10 cellular contexts compared by ENCODE assay signal in genomic region chr16:82641336-82641984, GRCh38. TPM values are rescaled to one million over a fixed set of nuclear protein-coding genes. Genes with fewer than 3 reads are reported as not detected.
DNase-seq lines count a peak whose midpoint lies in the region; ATAC-seq, FAIRE-seq and TF ChIP-seq lines count a peak whose summit lies in the region.
"Had no signal": no experiment of that assay in that cellular context is flagged by ENCODE, and none has a peak within 500 bp of the region (broad histone marks: within the 10 kb centered on the region; RNA-seq: fewer than 3 reads in every experiment).

No MANE protein-coding gene starts in this region.

- H3K9me2 ChIP-seq in neural cell (ENCODE audit: insufficient read depth, low read length), result no peaks in the 10 kb centered on the region

- no peak for TF ChIP-seq POLR2A in GM12878 (IDR thresholded peaks at IDR 0.05; ENCODE audit: low read depth, low read length)

- H3K79me2 ChIP-seq in GM12878 (ENCODE audit: control insufficient read depth, insufficient read depth, low read length) (no peaks in the 10 kb centered on the region), neural cell (replicated peaks; ENCODE audit: insufficient read depth, low read length) (no peaks in the 10 kb centered on the region)

- H3K4me3 ChIP-seq in GM12878 (no peak overlapping the region), neural cell (ENCODE audit: low read length) (no peak overlapping the region), left lung (no peak overlapping the region)
- H3K4me3 ChIP-seq: BLaER1 treated with 17β-estradiol and CSF1 and Interleukin-3, amounts not matched to agents 10 nM and 100 nM had no signal

- H4K20me1 ChIP-seq in GM12878 (ENCODE audit: control insufficient read depth, insufficient read depth) (no peaks in the 10 kb centered on the region), neural cell (ENCODE audit: insufficient read depth) (no peaks in the 10 kb centered on the region)
- H4K20me1 ChIP-seq: BLaER1 treated with 17β-estradiol and CSF1 and Interleukin-3, amounts not matched to agents 10 nM and 100 nM had no signal

- in situ Hi-C loops in GM12878 (cut with MboI), result no loop called here

- no peaks in the 10 kb centered on the region for H3F3A ChIP-seq in neural cell (ENCODE audit: insufficient read depth, low read length, poor library complexity, severe bottlenecking)

- CTCF ChIA-PET in activated CD4-positive, alpha-beta T cell treated with anti-CD3 and anti-CD28 coated beads, Interleukin-2, amount 10 ng/mL, durations not matched to agents 7 days and 5 days (lab: Charles Lee), result interaction anchor here (2.6 kb wide), 1 partner anchor 14 kb away, joined by 7 read pairs; no protein-coding TSS in a partner anchor
- CTCF ChIA-PET in GM12878 (lab: Yijun Ruan, JAX), result interaction anchor here (0.7 to 10.1 kb wide), 14 partner anchors 8 to 572 kb away, joined by 3 to 131 read pairs (median 4); no protein-coding TSS in a partner anchor

- TF ChIP-seq RAD21 in GM12878 (IDR thresholded peaks at IDR 0.05; ENCODE audit: insufficient read depth, low read depth, low read length), result peak; percentile 87
- peak; percentile 57 for TF ChIP-seq RAD21 in neural cell (conservative IDR thresholded peaks at IDR 0.05)

- no peak for TF ChIP-seq EP300 in GM12878 (IDR thresholded peaks at IDR 0.05; ENCODE audit: borderline replicate concordance in 1 of 2, control insufficient read depth in 1 of 2, low read depth in 2 of 2, low read length in 2 of 2)
- TF ChIP-seq EP300 in neural cell (conservative IDR thresholded peaks at IDR 0.05; ENCODE audit: poor library complexity, severe bottlenecking), result no peak

- no peak overlapping the region for H3K4me3 Mint-ChIP-seq in activated CD4-positive, alpha-beta T cell treated with anti-CD3 and anti-CD28 coated beads, Interleukin-2, amount 10 ng/mL, durations not matched to agents 7 days and 5 days

- BruUV-seq in GM12878 (replicated peaks; lab: Mats Ljungman, UMichigan), result no TSS peak

- intact Hi-C loops in GM12878 (cut with micrococcal nuclease; ENCODE audit: unreplicated experiment), result loop anchor here (2.0 kb wide), 2 partner anchors 13 to 379 kb away; no protein-coding TSS in a partner anchor
- intact Hi-C loops in left lung (cut with DNase I), result no loop called here

- H3K27ac ChIP-seq in GM12878 (ENCODE audit: control insufficient read depth, insufficient read depth), result no peak overlapping the region
- no peak overlapping the region for H3K27ac ChIP-seq in neural cell (ENCODE audit: low read length)
- H3K27ac ChIP-seq in left lung, result no peak overlapping the region
- H3K27ac ChIP-seq: BLaER1 treated with 17β-estradiol and CSF1 and Interleukin-3, amounts not matched to agents 10 nM and 100 nM had no signal

- FAIRE-seq in GM12878 (lab: Jason Lieb, UNC), result no peak
- FAIRE-seq: colon had no signal

- H3K4me2 ChIP-seq in GM12878 (ENCODE audit: control insufficient read depth, insufficient read depth) (no peak overlapping the region), neural cell (ENCODE audit: low read length) (no peak overlapping the region)
- H3K4me2 ChIP-seq: BLaER1 treated with 17β-estradiol and CSF1 and Interleukin-3, amounts not matched to agents 10 nM and 100 nM had no signal

- H3K27me3 ChIP-seq in GM12878 (replicated peaks in 1 of 2; ENCODE audit: control insufficient read depth in 2 of 2, insufficient read depth in 2 of 2, low read length in 1 of 2), result no peaks in the 10 kb centered on the region
- no peaks in the 10 kb centered on the region for H3K27me3 ChIP-seq in neural cell (ENCODE audit: insufficient read depth, low read depth, low read length)
- H3K27me3 ChIP-seq in left lung, result no peaks in the 10 kb centered on the region
- H3K27me3 ChIP-seq: BLaER1 treated with 17β-estradiol and CSF1 and Interleukin-3, amounts not matched to agents 10 nM and 100 nM had no signal

- peak; percentile 33 to 65 (median 44); a peak in 5 of 6 replicates for TF ChIP-seq CTCF in GM12878 (IDR thresholded peaks at IDR 0.05 in 2 of 3, conservative IDR thresholded peaks at IDR 0.05 in 1 of 3; ENCODE audit: control insufficient read depth in 2 of 3, extremely low read depth in 1 of 3, insufficient read depth in 1 of 3, low read depth in 3 of 3, low read length in 3 of 3)
- TF ChIP-seq CTCF in neural cell (IDR thresholded peaks at IDR 0.05; ENCODE audit: poor library complexity, severe bottlenecking), result peak; percentile 55
- peak in 1 of 2 donors; percentile 10 for TF ChIP-seq CTCF in left lung (IDR thresholded peaks at IDR 0.05)

- peaks cover 3% of the 10 kb centered on the region for H3K36me3 Mint-ChIP-seq in activated CD4-positive, alpha-beta T cell treated with anti-CD3 and anti-CD28 coated beads, Interleukin-2, amount 10 ng/mL, durations not matched to agents 7 days and 5 days (ENCODE audit: low read depth)

- ATAC-seq in HG03060 (IDR thresholded peaks at IDR 0.05; ENCODE audit: low read depth, unreplicated experiment) (peak; percentile 76), GM12878 (peak; percentile 54), GM21529 (IDR thresholded peaks at IDR 0.05; ENCODE audit: unreplicated experiment) (no peak), left lung (no peak), GM21528 (IDR thresholded peaks at IDR 0.05; ENCODE audit: low FRiP score, unreplicated experiment) (no peak)

- H3K36me3 ChIP-seq in GM12878 (ENCODE audit: control insufficient read depth in 2 of 2, insufficient read depth in 2 of 2, low read length in 1 of 2) (no peaks in the 10 kb centered on the region), neural cell (ENCODE audit: insufficient read depth, low read length) (no peaks in the 10 kb centered on the region), left lung (no peaks in the 10 kb centered on the region)
- H3K36me3 ChIP-seq: BLaER1 treated with 17β-estradiol and CSF1 and Interleukin-3, amounts not matched to agents 10 nM and 100 nM had no signal

- H3K27me3 Mint-ChIP-seq in activated CD4-positive, alpha-beta T cell treated with anti-CD3 and anti-CD28 coated beads, Interleukin-2, amount 10 ng/mL, durations not matched to agents 7 days and 5 days, result no peaks in the 10 kb centered on the region

- SMC1A ChIA-PET in GM12878 (lab: Charles Lee; ENCODE audit: uncharacterized antibody, unreplicated experiment), result interaction anchor here (0.6 to 7.8 kb wide), 10 partner anchors 13 to 94 kb away, joined by 3 to 63 read pairs (median 4); no protein-coding TSS in a partner anchor

- H2AFZ ChIP-seq in GM12878 (ENCODE audit: control insufficient read depth, low read depth, low read length), result no peak overlapping the region
- H2AFZ ChIP-seq in neural cell (ENCODE audit: low read depth, low read length), result no peak overlapping the region

- peaks cover 41% of the 10 kb centered on the region for H3K4me1 Mint-ChIP-seq in activated CD4-positive, alpha-beta T cell treated with anti-CD3 and anti-CD28 coated beads, Interleukin-2, amount 10 ng/mL, durations not matched to agents 7 days and 5 days

- peak overlapping the region; percentile 20 for H3K27ac Mint-ChIP-seq in activated CD4-positive, alpha-beta T cell treated with anti-CD3 and anti-CD28 coated beads, Interleukin-2, amount 10 ng/mL, durations not matched to agents 7 days and 5 days

- H3K9ac ChIP-seq in GM12878 (ENCODE audit: control insufficient read depth, insufficient read depth, low read length) (no peak overlapping the region), neural cell (ENCODE audit: low read length) (no peak overlapping the region)
- H3K9ac ChIP-seq: BLaER1 treated with 17β-estradiol and CSF1 and Interleukin-3, amounts not matched to agents 10 nM and 100 nM had no signal

- 0 out of 2 replicates have a peak, but pooled peaks cover 2% of the 10 kb centered on the region for H3K4me1 ChIP-seq in GM12878 (ENCODE audit: control insufficient read depth, insufficient read depth, low read length)
- H3K4me1 ChIP-seq in left lung, result no peaks in the 10 kb centered on the region

- POLR2A ChIA-PET in activated CD4-positive, alpha-beta T cell treated with anti-CD3 and anti-CD28 coated beads, Interleukin-2, amount 10 ng/mL, durations not matched to agents 7 days and 5 days (lab: Charles Lee), result no interaction called here
- POLR2A ChIA-PET in GM12878 (lab: Charles Lee), result interaction anchor here (0.6 kb wide), 1 partner anchor 1473 kb away, joined by 3 read pairs; no protein-coding TSS in a partner anchor

- RAD21 ChIA-PET in GM12878 (lab: Charles Lee; ENCODE audit: unreplicated experiment), result interaction anchor here (1.6 to 2.0 kb wide), 2 partner anchors 10 to 14 kb away, joined by 5 to 7 read pairs; no protein-coding TSS in a partner anchor

- H3K9me3 Mint-ChIP-seq in activated CD4-positive, alpha-beta T cell treated with anti-CD3 and anti-CD28 coated beads, Interleukin-2, amount 10 ng/mL, durations not matched to agents 7 days and 5 days, result no peaks in the 10 kb centered on the region

- WGBS in GM12878 (ENCODE audit: insufficient coverage, insufficient replicate concordance, low lambda C conversion rate, missing lambda C conversion rate), result 67% methylated on average over 6 of the region's 6 CpGs

- peak; percentile 40 for DNase-seq in activated CD4-positive, alpha-beta T cell treated with anti-CD3 and anti-CD28 coated beads, Interleukin-2, amount 10 ng/mL, durations not matched to agents 7 days and 5 days
- DNase-seq in activated CD4-positive, alpha-beta T cell treated with anti-CD3 and anti-CD28 coated beads, Interleukin-2, amount 50 U/mL, for 48 hours, result no peak
- no peak for DNase-seq in GM12878 (ENCODE audit: low read depth, low spot score)
- DNase-seq in left lung, result no peak

- no peaks in the 10 kb centered on the region for H3K9me3 ChIP-seq in GM12878 (replicated peaks; ENCODE audit: control insufficient read depth, insufficient read depth, low read length)
- no peaks in the 10 kb centered on the region for H3K9me3 ChIP-seq in neural cell (ENCODE audit: low read length)
- H3K9me3 ChIP-seq in left lung, result no peaks in the 10 kb centered on the region
- H3K9me3 ChIP-seq: BLaER1 treated with 17β-estradiol and CSF1 and Interleukin-3, amounts not matched to agents 10 nM and 100 nM had no signal

RNA-seq across cellular contexts. Expression of gene CDH13, which starts 14.7 kb away (rescaled TPM):
- not detected for total RNA-seq in activated CD4-positive, alpha-beta T cell treated with anti-CD3 and anti-CD28 coated beads, Interleukin-2, amount 10 ng/mL, durations not matched to agents 7 days and 5 days
- total RNA-seq in GM12878 (2013; cell fraction: nucleolus; rRNA removed), result not detected in 2 replicates
- total RNA-seq in GM12878 (2014; rRNA removed) (not detected in 2 replicates), GM12878 (2014; rRNA removed; fragmentation: Illumina TruSeq; extraction: Trizol) (not detected in 2 replicates), GM12878 (2021) (not detected in 2 replicates), left lung (10 to 100 TPM in 1 of 2 donors, 1 to 10 TPM in 1; 8.7 to 20.3 TPM)
- not detected for polyA plus RNA-seq in GM12878 (2011; ENCODE audit: low read depth)
- polyA plus RNA-seq in GM12878 (2011; rRNA removed) (0.04 and 0.05 TPM in 2 replicates), GM12878 (2014; fragmentation: Illumina TruSeq; extraction: Trizol) (under 0.01 and 0.02 TPM in 2 replicates), GM12878 (2014; fragmentation: Nextera tagmentation; extraction: Ambion mirVana) (not detected), GM12878 (2014; rRNA removed) (0.28 TPM in 1 of 2 replicates, not detected in the other), GM12878 (2016; fragmentation: Nextera tagmentation; extraction: Ambion mirVana) (not detected), neural cell (2.3 and 3.2 TPM in 2 replicates)
- polyA plus RNA-seq in GM12878 (2011; cell fraction: cytosol; rRNA removed), result 0.03 and 0.05 TPM in 2 replicates
- 0.03 and 0.04 TPM in 2 replicates for polyA plus RNA-seq in GM12878 (2011; cell fraction: nucleus; rRNA removed)
- 0.26 and 0.28 TPM in 2 replicates for polyA plus RNA-seq in GM12878 (2012)
- 0.98 TPM in 1 of 2 replicates, not detected in the other for polyA minus RNA-seq in GM12878 (2011; rRNA and poly(A)+ RNA removed)
- polyA minus RNA-seq in GM12878 (2011; cell fraction: cytosol; rRNA and poly(A)+ RNA removed), result not detected in 2 replicates
- polyA minus RNA-seq in GM12878 (2011; cell fraction: nucleus; rRNA and poly(A)+ RNA removed), result 0.10 TPM in 1 of 2 replicates, not detected in the other
- 2.1 and 2.2 TPM in 2 replicates for polyA minus RNA-seq in neural cell

Comparison
In these comparisons a context has a peak if more than half of its experiments do, and no peak if none do; other contexts are left out.
1. ATAC-seq: peak in HG03060 (single experiment) and GM12878 (single experiment); none in GM21529 (single experiment), left lung (single experiment) and GM21528 (single experiment).
2. RNA of gene CDH13, which starts 14.7 kb away (total RNA-seq): 8.7 to 20.3 TPM in left lung; not detected in activated CD4-positive, alpha-beta T cell treated with anti-CD3 and anti-CD28 coated beads, Interleukin-2, amount 10 ng/mL, durations not matched to agents 7 days and 5 days and not detected in GM12878; every median in the first group is over 4 times any median in the second.